In the genomic region with DNA sequence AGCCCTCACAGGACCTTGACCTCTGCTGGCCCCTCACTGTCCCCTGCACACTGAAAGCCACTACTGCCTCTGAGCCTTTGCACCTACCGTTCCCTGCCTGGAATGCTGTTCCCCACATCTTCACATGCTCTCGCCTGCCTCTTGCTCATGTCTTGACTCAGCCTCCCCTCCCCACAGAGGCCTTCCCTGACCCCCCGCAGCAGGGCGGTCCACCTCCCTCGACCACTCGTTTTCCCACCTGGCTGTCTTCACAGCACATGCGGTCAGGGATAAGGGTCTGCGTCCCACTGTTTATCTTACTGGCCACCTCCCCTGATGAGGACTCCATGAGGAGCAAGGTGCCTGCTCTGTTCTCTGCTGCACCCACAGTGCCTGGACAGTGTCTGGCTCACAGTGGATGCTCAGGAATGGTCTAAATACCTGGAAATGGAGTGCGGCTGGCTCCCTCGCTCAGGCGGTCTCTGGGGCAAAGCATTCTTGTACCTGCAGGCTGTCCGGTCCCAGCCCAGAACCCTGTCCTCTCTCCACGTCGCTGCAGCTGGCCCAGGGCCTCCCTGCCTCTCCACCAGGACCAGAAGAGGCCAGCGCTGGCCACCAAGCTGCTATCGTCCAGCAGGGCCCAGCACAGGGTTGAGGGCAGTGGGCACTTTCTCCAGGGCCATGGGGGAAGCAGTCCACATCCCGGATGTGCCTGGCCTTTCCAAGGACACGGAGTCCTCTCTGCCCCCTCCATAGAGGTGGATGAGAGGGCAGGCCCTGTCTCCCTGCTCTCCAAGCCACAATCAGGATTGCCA, we compare ENCODE assay signal across 20 cellular contexts.
DNase-seq lines count a peak whose midpoint lies in the region; ATAC-seq and TF ChIP-seq lines count a peak whose summit lies in the region.
"Had no signal": no experiment of that assay in that cellular context is flagged by ENCODE, and none has a peak within 500 bp of the region (broad histone marks: within the 10 kb centered on the region; RNA-seq: fewer than 3 reads in every experiment).

No MANE protein-coding gene starts in this region.

- peaks cover 37% of the 10 kb centered on the region for H3K4me1 Mint-ChIP-seq in activated naive CD8-positive, alpha-beta T cell treated with anti-CD3 and anti-CD28 coated beads, Interleukin-2, amount 10 ng/mL, durations not matched to agents 7 days and 5 days
- peaks cover 64% of the 10 kb centered on the region for H3K4me1 Mint-ChIP-seq in activated naive CD8-positive, alpha-beta T cell treated with anti-CD3 and anti-CD28 coated beads, Interleukin-2, amount 50 U/mL, for 24 hours
- peaks cover 17 to 31% (median 19%) of the 10 kb centered on the region in 3 donors for H3K4me1 Mint-ChIP-seq in IgD-negative memory B cell

- peak overlapping the region; percentile 57 for H3K27ac Mint-ChIP-seq in activated naive CD8-positive, alpha-beta T cell treated with anti-CD3 and anti-CD28 coated beads, Interleukin-2, amount 10 ng/mL, durations not matched to agents 7 days and 5 days
- no peak overlapping the region for H3K27ac Mint-ChIP-seq in activated naive CD8-positive, alpha-beta T cell treated with anti-CD3 and anti-CD28 coated beads, Interleukin-2, amount 50 U/mL, for 24 hours
- H3K27ac Mint-ChIP-seq in IgD-negative memory B cell: peak overlapping the region in 1 of 3 donors; percentile 63

- peak overlapping the region in 3 of 4 donors; percentile 13 to 89 (median 20) for H3K27ac ChIP-seq in esophagus muscularis mucosa (replicated peaks in 1 of 4)
- peak overlapping the region in 1 of 8 donors; percentile 7 for H3K27ac ChIP-seq in spleen
- H3K27ac ChIP-seq: C4-2B had no signal

- H3K27me3 ChIP-seq in esophagus muscularis mucosa: no peaks in the 10 kb centered on the region
- H3K27me3 ChIP-seq in spleen (replicated peaks in 1 of 7): no peaks in the 10 kb centered on the region

- H3K4me1 ChIP-seq in esophagus muscularis mucosa (peaks cover 33 to 74% (median 65%) of the 10 kb centered on the region in 4 donors), spleen (peaks cover 27 to 72% (median 61%) of the 10 kb centered on the region in 6 donors)

- ATAC-seq in activated naive CD8-positive, alpha-beta T cell treated with anti-CD3 and anti-CD28 coated beads, Interleukin-2, amount 10 ng/mL, durations not matched to agents 7 days and 5 days (ENCODE audit: low read depth): no peak
- ATAC-seq in activated naive CD8-positive, alpha-beta T cell treated with anti-CD3 and anti-CD28 coated beads, Interleukin-2, amount 50 U/mL, for 24 hours: no peak
- no peak for ATAC-seq in stimulated activated naive CD8-positive, alpha-beta T cell treated with anti-CD3 and anti-CD28 coated beads, Interleukin-15, Interleukin-2, amounts not matched to agents 100 U/mL and 50 U/mL, for 24 hours
- ATAC-seq: activated naive CD4-positive, alpha-beta T cell treated with anti-CD3 and anti-CD28 coated beads, Interleukin-2, amount 50 U/mL, for 72 hours; left colon had no signal

- no peak overlapping the region for H3K4me3 Mint-ChIP-seq in activated naive CD8-positive, alpha-beta T cell treated with anti-CD3 and anti-CD28 coated beads, Interleukin-2, amount 10 ng/mL, durations not matched to agents 7 days and 5 days
- no peak overlapping the region for H3K4me3 Mint-ChIP-seq in activated naive CD8-positive, alpha-beta T cell treated with anti-CD3 and anti-CD28 coated beads, Interleukin-2, amount 50 U/mL, for 24 hours
- H3K4me3 Mint-ChIP-seq in IgD-negative memory B cell: peak overlapping the region; percentile 15 to 70 (median 50)
- H3K4me3 Mint-ChIP-seq: neural crest cell had no signal

- no peak for TF ChIP-seq EP300 in esophagus muscularis mucosa (IDR thresholded peaks at IDR 0.05)

- H3K27me3 Mint-ChIP-seq in activated naive CD8-positive, alpha-beta T cell treated with anti-CD3 and anti-CD28 coated beads, Interleukin-2, amount 10 ng/mL, durations not matched to agents 7 days and 5 days: no peaks in the 10 kb centered on the region
- H3K27me3 Mint-ChIP-seq in activated naive CD8-positive, alpha-beta T cell treated with anti-CD3 and anti-CD28 coated beads, Interleukin-2, amount 50 U/mL, for 24 hours: no peaks in the 10 kb centered on the region
- H3K27me3 Mint-ChIP-seq in IgD-negative memory B cell: no peaks in the 10 kb centered on the region

- intact Hi-C loops in esophagus muscularis mucosa (cut with DNase I): no loop called here
- intact Hi-C loops in spleen (cut with DNase I; ENCODE audit: low total_unique reads): no loop called here

- H3K9me3 Mint-ChIP-seq in activated naive CD8-positive, alpha-beta T cell treated with anti-CD3 and anti-CD28 coated beads, Interleukin-2, amount 10 ng/mL, durations not matched to agents 7 days and 5 days: peaks cover 6% of the 10 kb centered on the region
- H3K9me3 Mint-ChIP-seq in activated naive CD8-positive, alpha-beta T cell treated with anti-CD3 and anti-CD28 coated beads, Interleukin-2, amount 50 U/mL, for 24 hours: peaks cover 3% of the 10 kb centered on the region
- no peaks in the 10 kb centered on the region for H3K9me3 Mint-ChIP-seq in IgD-negative memory B cell
- H3K9me3 Mint-ChIP-seq: neural crest cell had no signal

- H3K9me3 ChIP-seq in esophagus muscularis mucosa (peaks cover 0 to 4% (median 0%) of the 10 kb centered on the region in 4 donors), spleen (peaks cover 0 to 5% (median 2%) of the 10 kb centered on the region in 8 donors)

- TF ChIP-seq CTCF in esophagus muscularis mucosa (IDR thresholded peaks at IDR 0.05) (no peak), spleen (IDR thresholded peaks at IDR 0.05 in 8 of 11, conservative IDR thresholded peaks at IDR 0.05 in 3 of 11) (no peak)

- H3K36me3 ChIP-seq in esophagus muscularis mucosa (peaks cover 19 to 77% (median 57%) of the 10 kb centered on the region in 4 donors), spleen (peaks cover 0 to 84% (median 18%) of the 10 kb centered on the region in 6 donors)

- WGBS in esophagus muscularis mucosa: 93% methylated on average over 8 of the region's 18 CpGs
- 84 to 93% (median 88%) methylated on average over 18 of the region's 18 CpGs for WGBS in spleen, 5 donors

- DNase-seq in activated naive CD8-positive, alpha-beta T cell treated with anti-CD3 and anti-CD28 coated beads, Interleukin-2, amount 10 ng/mL, durations not matched to agents 7 days and 5 days: no peak
- DNase-seq in activated naive CD8-positive, alpha-beta T cell treated with anti-CD3 and anti-CD28 coated beads, Interleukin-2, amount 50 U/mL, for 24 hours: no peak
- no peak for DNase-seq in esophagus muscularis mucosa (ENCODE audit: extremely low spot score)
- peak; percentile 76 for DNase-seq in spleen
- DNase-seq in HUDEP-2 (lab: John Stamatoyannopoulos, UW; ENCODE audit: unreplicated experiment in 76 of 76): no peak
- DNase-seq in medulla oblongata (ENCODE audit: extremely low spot score): no peak
- DNase-seq in stimulated activated naive CD8-positive, alpha-beta T cell treated with anti-CD3 and anti-CD28 coated beads, Interleukin-15, Interleukin-2, amounts not matched to agents 100 U/mL and 50 U/mL, for 24 hours: no peak
- DNase-seq: activated CD4-positive, CD25-positive, alpha-beta regulatory T cell; HCEC 1CT; KBM-7; left colon; midbrain; MM.1S; NCI-H1436; NCI-H510A treated with DMSO at 0.1 percent for 48 hours; T1000 had no signal

- H3K36me3 Mint-ChIP-seq in activated naive CD8-positive, alpha-beta T cell treated with anti-CD3 and anti-CD28 coated beads, Interleukin-2, amount 10 ng/mL, durations not matched to agents 7 days and 5 days: peaks cover 31% of the 10 kb centered on the region
- peaks cover 45% of the 10 kb centered on the region for H3K36me3 Mint-ChIP-seq in activated naive CD8-positive, alpha-beta T cell treated with anti-CD3 and anti-CD28 coated beads, Interleukin-2, amount 50 U/mL, for 24 hours (ENCODE audit: low read depth)
- peaks cover 12% of the 10 kb centered on the region for H3K36me3 Mint-ChIP-seq in IgD-negative memory B cell

- H3K4me3 ChIP-seq in esophagus muscularis mucosa (no peak overlapping the region), spleen (no peak overlapping the region)

- POLR2A ChIA-PET in activated naive CD8-positive, alpha-beta T cell treated with anti-CD3 and anti-CD28 coated beads, Interleukin-2, amount 10 ng/mL, durations not matched to agents 7 days and 5 days (lab: Charles Lee): no interaction called here

- TF ChIP-seq POLR2A in esophagus muscularis mucosa (IDR thresholded peaks at IDR 0.05; ENCODE audit: low read depth): no peak
- TF ChIP-seq POLR2A in spleen (IDR thresholded peaks at IDR 0.05): no peak

Comparison
In these comparisons a context has a peak if more than half of its experiments do, and no peak if none do; other contexts are left out.
1. H3K4me3 Mint-ChIP-seq: peak in IgD-negative memory B cell (4 of 4); none in activated naive CD8-positive, alpha-beta T cell treated with anti-CD3 and anti-CD28 coated beads, Interleukin-2, amount 10 ng/mL, durations not matched to agents 7 days and 5 days (single experiment) and activated naive CD8-positive, alpha-beta T cell treated with anti-CD3 and anti-CD28 coated beads, Interleukin-2, amount 50 U/mL, for 24 hours (single experiment).